12 cellular contexts compared by ENCODE assay signal in the genomic region with DNA sequence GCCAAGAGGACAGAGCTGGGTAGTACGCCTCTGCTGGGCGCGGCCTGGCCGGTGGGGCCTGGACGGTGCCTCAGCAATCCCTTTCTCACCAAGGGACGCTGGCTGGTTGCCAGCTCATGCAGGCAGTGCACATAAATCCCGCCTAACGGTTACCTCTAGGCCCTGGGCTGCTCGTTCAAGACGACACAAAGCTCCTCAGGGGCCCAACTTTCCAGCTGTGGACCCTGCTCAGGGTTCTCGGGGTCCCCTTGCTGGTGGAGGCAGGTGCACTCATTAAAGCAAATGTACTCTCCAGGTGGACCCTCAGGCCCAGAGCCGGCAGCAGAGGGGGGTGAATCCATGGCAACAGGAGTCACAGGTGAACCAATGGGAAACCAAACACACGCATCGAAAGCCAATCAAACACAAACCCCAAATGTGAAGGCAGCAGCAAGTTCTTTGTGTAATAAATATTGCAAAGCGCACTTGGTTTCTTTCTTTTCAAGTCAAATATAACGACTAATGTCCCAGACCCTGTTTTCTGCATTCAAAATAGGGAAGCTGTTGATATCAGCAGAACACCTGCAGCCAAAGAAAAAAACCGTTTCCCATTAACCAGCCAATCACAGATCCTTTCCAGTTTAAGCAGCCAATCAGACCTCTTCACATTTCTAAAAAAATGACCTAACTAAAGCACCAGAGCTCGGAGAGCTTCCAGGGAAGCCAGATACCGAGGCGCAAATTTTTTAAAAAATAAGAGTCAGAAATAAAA. TPM values are rescaled to one million over a fixed set of nuclear protein-coding genes. Genes with fewer than 3 reads are reported as not detected.
DNase-seq lines count a peak whose midpoint lies in the region; ATAC-seq, FAIRE-seq and TF ChIP-seq lines count a peak whose summit lies in the region.
"Had no signal": no experiment of that assay in that cellular context is flagged by ENCODE, and none has a peak within 500 bp of the region (broad histone marks: within the 10 kb centered on the region; RNA-seq: fewer than 3 reads in every experiment).

No MANE protein-coding gene starts in this region.

- peak overlapping the region; percentile 65 for H3K4me3 Mint-ChIP-seq in CD4-positive, alpha-beta T cell
- no peak overlapping the region for H3K4me3 Mint-ChIP-seq in natural killer cell treated with Interleukin-12 subunit alpha and Interleukin-12 subunit beta and Interleukin-15 and Interleukin-18, amount 100 ng/mL, for 72 hours

- intact Hi-C loops in CD4-positive, alpha-beta T cell (cut with DNase I, micrococcal nuclease) = no loop called here
- intact Hi-C loops in dorsolateral prefrontal cortex (cut with DNase I) = loop anchor here in 1 of 2 donors (5.0 kb wide), 1 partner anchor 128 kb away; no protein-coding TSS in a partner anchor
- intact Hi-C loops in uterus (cut with DNase I; ENCODE audit: low total_unique reads) = no loop called here

- no peaks in the 10 kb centered on the region for H3K36me3 ChIP-seq in uterus

- no peaks in the 10 kb centered on the region for H3K27me3 Mint-ChIP-seq in CD4-positive, alpha-beta T cell
- no peaks in the 10 kb centered on the region for H3K27me3 Mint-ChIP-seq in natural killer cell treated with Interleukin-12 subunit alpha and Interleukin-12 subunit beta and Interleukin-15 and Interleukin-18, amount 100 ng/mL, for 72 hours

- in situ Hi-C loops in GM13977 (cut with MboI; ENCODE audit: low pct_unique_long_range_greater_than_20kb, low sequenced_read_pairs, unreplicated experiment) = loop anchor here (25.0 kb wide), 1 partner anchor 213 kb away; no protein-coding TSS in a partner anchor

- H3K27ac ChIP-seq in CD4-positive, alpha-beta T cell (ENCODE audit: low read depth, low read length) = no peak overlapping the region
- peak overlapping the region in 57 of 59 donors; percentile 68 to 99 (median 92) for H3K27ac ChIP-seq in dorsolateral prefrontal cortex
- no peak overlapping the region for H3K27ac ChIP-seq in uterus
- H3K27ac ChIP-seq: gastroesophageal sphincter, thoracic aorta had no signal

- H3K9me3 ChIP-seq in CD4-positive, alpha-beta T cell (ENCODE audit: control insufficient read depth, low read length) = no peaks in the 10 kb centered on the region
- H3K9me3 ChIP-seq in uterus = no peaks in the 10 kb centered on the region

- POLR2A ChIA-PET in CD4-positive, alpha-beta T cell (lab: Charles Lee) = interaction anchor here (0.6 to 1.2 kb wide), 6 partner anchors 10 to 221 kb away, joined by 3 to 7 read pairs (median 3); no protein-coding TSS in a partner anchor

- H3K4me1 Mint-ChIP-seq in CD4-positive, alpha-beta T cell (ENCODE audit: low read depth) = peaks cover 7% of the 10 kb centered on the region
- H3K4me1 Mint-ChIP-seq in natural killer cell treated with Interleukin-12 subunit alpha and Interleukin-12 subunit beta and Interleukin-15 and Interleukin-18, amount 100 ng/mL, for 72 hours (ENCODE audit: low read depth in 2 of 2) = peaks cover 0 to 8% of the 10 kb centered on the region in 2 donors

- no peak for DNase-seq in CD4-positive, alpha-beta T cell
- DNase-seq in GM13977 (ENCODE audit: low spot score) (peak; percentile 82), NCI-H82 (lab: John Stamatoyannopoulos, UW) (peak; percentile 89), dorsolateral prefrontal cortex (no peak), RCC 7860 (ENCODE audit: low spot score) (no peak), uterus (no peak)
- DNase-seq in natural killer cell treated with Interleukin-12 subunit alpha and Interleukin-12 subunit beta and Interleukin-15 and Interleukin-18, amount 100 ng/mL, for 72 hours (ENCODE audit: low spot score) = no peak
- DNase-seq: activated CD4-positive, CD25-positive, alpha-beta regulatory T cell treated with anti-CD3 and anti-CD28 coated beads, Interleukin-2, amount 50 U/mL, for 72 hours; DMS53 had no signal

- H3K36me3 Mint-ChIP-seq in CD4-positive, alpha-beta T cell (ENCODE audit: low read depth) = peaks cover 12% of the 10 kb centered on the region
- H3K36me3 Mint-ChIP-seq in natural killer cell treated with Interleukin-12 subunit alpha and Interleukin-12 subunit beta and Interleukin-15 and Interleukin-18, amount 100 ng/mL, for 72 hours = no peaks in the 10 kb centered on the region

- no peaks in the 10 kb centered on the region for H3K4me1 ChIP-seq in uterus
- H3K4me1 ChIP-seq: gastroesophageal sphincter had no signal

- peaks cover 4% of the 10 kb centered on the region for H3K9me3 Mint-ChIP-seq in CD4-positive, alpha-beta T cell
- H3K9me3 Mint-ChIP-seq in natural killer cell treated with Interleukin-12 subunit alpha and Interleukin-12 subunit beta and Interleukin-15 and Interleukin-18, amount 100 ng/mL, for 72 hours = peaks cover 3% of the 10 kb centered on the region

- peak overlapping the region; percentile 34 for H3K27ac Mint-ChIP-seq in CD4-positive, alpha-beta T cell
- no peak overlapping the region for H3K27ac Mint-ChIP-seq in natural killer cell treated with Interleukin-12 subunit alpha and Interleukin-12 subunit beta and Interleukin-15 and Interleukin-18, amount 100 ng/mL, for 72 hours

- CTCF ChIA-PET in CD4-positive, alpha-beta T cell (lab: Charles Lee) = interaction anchor here (1.2 to 1.7 kb wide), 2 partner anchors 19 to 66 kb away, joined by 3 to 7 read pairs; no protein-coding TSS in a partner anchor

- no peak for TF ChIP-seq CTCF in CD4-positive, alpha-beta T cell (IDR thresholded peaks at IDR 0.05)
- TF ChIP-seq CTCF in GM13977 (IDR thresholded peaks at IDR 0.05; ENCODE audit: extremely low read depth, insufficient read depth, missing control alignments) (no peak), dorsolateral prefrontal cortex (IDR thresholded peaks at IDR 0.05 in 54 of 56, conservative IDR thresholded peaks at IDR 0.05 in 2 of 56; ENCODE audit: low read depth in 1 of 56, partially characterized antibody in 56 of 56) (no peak), uterus (IDR thresholded peaks at IDR 0.05) (no peak)

- no peaks in the 10 kb centered on the region for H3K27me3 ChIP-seq in CD4-positive, alpha-beta T cell (ENCODE audit: control insufficient read depth, insufficient read depth, low read length)
- H3K27me3 ChIP-seq in dorsolateral prefrontal cortex = no peaks in the 10 kb centered on the region
- no peaks in the 10 kb centered on the region for H3K27me3 ChIP-seq in uterus
- H3K27me3 ChIP-seq: gastroesophageal sphincter had no signal

- ATAC-seq in CD4-positive, alpha-beta T cell (ENCODE audit: poor library complexity) = peak; percentile 90
- ATAC-seq in natural killer cell treated with Interleukin-12 subunit alpha and Interleukin-12 subunit beta and Interleukin-15 and Interleukin-18, amount 100 ng/mL, for 72 hours = no peak
- no peak for ATAC-seq in GM18870 (IDR thresholded peaks at IDR 0.05; ENCODE audit: unreplicated experiment)
- ATAC-seq: gastroesophageal sphincter had no signal

- H3K4me3 ChIP-seq in dorsolateral prefrontal cortex (peak overlapping the region in 2 of 59 donors; percentile 6 to 13), uterus (no peak overlapping the region)
- H3K4me3 ChIP-seq: gastroesophageal sphincter, thoracic aorta had no signal

- no peak for TF ChIP-seq POLR2A in uterus (IDR thresholded peaks at IDR 0.05)

- FAIRE-seq in RCC 7860 (lab: Jason Lieb, UNC) = no peak

RNA-seq across cellular contexts. Expression of gene CLSTN1, which starts 26.1 kb away (rescaled TPM):
- total RNA-seq in CD4-positive, alpha-beta T cell = 10 to 100 TPM; 66.8 to 68.1 TPM
- 100 to 1,000 TPM; 260 to 770 (median 557) TPM for total RNA-seq in dorsolateral prefrontal cortex
- total RNA-seq in natural killer cell treated with Interleukin-12 subunit alpha and Interleukin-12 subunit beta and Interleukin-15 and Interleukin-18, amount 100 ng/mL, for 72 hours = 10 to 100 TPM; 57.3 to 66.4 TPM
- 100 to 1,000 TPM in 2 of 4 donors, 10 to 100 TPM in 2; 46.8 to 184 (median 94.0) TPM for total RNA-seq in uterus

Comparison
In these comparisons a context has a peak if more than half of its experiments do, and no peak if none do; other contexts are left out.
1. DNase-seq: peak in GM13977 (single experiment) and NCI-H82 (single experiment); none in CD4-positive, alpha-beta T cell (0 of 10), dorsolateral prefrontal cortex (0 of 10), RCC 7860 (single experiment), natural killer cell treated with Interleukin-12 subunit alpha and Interleukin-12 subunit beta and Interleukin-15 and Interleukin-18, amount 100 ng/mL, for 72 hours (single experiment) and uterus (0 of 2).
2. H3K27ac ChIP-seq: peak in dorsolateral prefrontal cortex (57 of 59); none in CD4-positive, alpha-beta T cell (single experiment) and uterus (0 of 2).